In the genomic region with DNA sequence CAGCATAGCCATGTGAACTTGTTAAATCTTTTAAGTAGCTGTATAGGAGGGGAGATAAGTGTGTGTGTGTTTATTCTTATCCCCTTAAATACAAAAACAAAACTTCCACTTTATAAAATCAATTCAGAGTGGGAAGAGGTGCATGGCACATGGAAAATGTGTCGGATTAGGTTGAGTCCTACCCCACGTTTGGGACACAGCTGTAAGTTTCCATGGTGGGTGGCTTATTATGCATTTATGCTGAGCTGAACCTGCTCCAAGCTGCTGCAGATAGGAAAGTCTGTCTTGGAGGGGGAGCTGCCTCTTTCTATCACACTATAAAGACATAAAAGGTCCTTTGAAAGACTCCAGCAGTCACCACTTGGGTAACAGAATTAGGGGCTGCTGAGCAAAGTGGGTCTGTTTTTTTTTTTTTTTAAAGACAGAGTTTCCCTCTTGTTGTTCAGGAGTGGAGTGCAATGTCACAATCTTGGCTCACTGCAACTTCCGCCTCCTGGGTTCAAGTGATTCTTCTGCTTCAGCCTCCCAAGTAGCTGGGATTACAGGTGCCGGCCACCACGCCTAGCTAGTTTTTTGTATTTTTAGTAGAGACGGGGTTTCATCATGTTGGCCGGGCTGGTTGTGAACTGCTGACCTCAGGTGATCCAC, we compare ENCODE assay signal across 10 cellular contexts. TPM values are rescaled to one million over a fixed set of nuclear protein-coding genes. Genes with fewer than 3 reads are reported as not detected.
A peak's percentile ranks its signal among the peaks of the same experiment; 100 is the strongest.
DNase-seq lines count a peak whose midpoint lies in the region; ATAC-seq and TF ChIP-seq lines count a peak whose summit lies in the region.
"Had no signal": no experiment of that assay in that cellular context is flagged by ENCODE, and none has a peak within 500 bp of the region (broad histone marks: within the 10 kb centered on the region; RNA-seq: fewer than 3 reads in every experiment).

No MANE protein-coding gene starts in this region.

- peak overlapping the region in 3 of 5 experiments; percentile 84 to 88 (median 86) for H3K27ac Mint-ChIP-seq in brain

- no peaks in the 10 kb centered on the region for H3K27me3 Mint-ChIP-seq in brain

- H3K9me3 ChIP-seq in lung (ENCODE audit: control insufficient read depth in 2 of 2, insufficient read depth in 1 of 2, low read length in 1 of 2) (no peaks in the 10 kb centered on the region), stomach (no peaks in the 10 kb centered on the region)

- no peak for TF ChIP-seq EP300 in stomach (IDR thresholded peaks at IDR 0.05)

- no peak for ATAC-seq in lung (ENCODE audit: insufficient read depth, low FRiP score)
- ATAC-seq in HG03521 (IDR thresholded peaks at IDR 0.05; ENCODE audit: unreplicated experiment) = no peak

- peaks cover 96% of the 10 kb centered on the region for H3K4me1 Mint-ChIP-seq in brain

- intact Hi-C loops in stomach (cut with DNase I; ENCODE audit: low total_unique reads) = no loop called here

- no peaks in the 10 kb centered on the region for H3K27me3 ChIP-seq in HL-60 (ENCODE audit: insufficient read depth, poor library complexity, severe bottlenecking)
- H3K27me3 ChIP-seq in lung (ENCODE audit: control insufficient read depth, insufficient read depth) = no peaks in the 10 kb centered on the region
- no peaks in the 10 kb centered on the region for H3K27me3 ChIP-seq in stomach

- H3K4me3 ChIP-seq in HL-60 (replicated peaks; ENCODE audit: insufficient read depth, low read length) (no peak overlapping the region), lung (no peak overlapping the region), stomach (peak overlapping the region in 1 of 4 donors; percentile 17)

- H3K27ac ChIP-seq in HL-60 (replicated peaks) = peak overlapping the region; percentile 76
- H3K27ac ChIP-seq in lung (ENCODE audit: low read depth in 1 of 2, low read length in 1 of 2) = peak overlapping the region; percentile 94 to 95
- peak overlapping the region; percentile 55 to 99 (median 96) for H3K27ac ChIP-seq in stomach

- no peak for TF ChIP-seq POLR2A in stomach (IDR thresholded peaks at IDR 0.05)

- DNase-seq in HL-60 (ENCODE audit: low read depth in 1 of 2, low spot score in 1 of 2) = peak in 1 of 2 experiments; percentile 54
- DNase-seq in lung (ENCODE audit: low spot score) = no peak
- DNase-seq in stomach = no peak
- DNase-seq in activated gamma-delta T cell treated with Interleukin-2 at 50 U/mL for 16 hours = no peak
- DNase-seq in NOMO-1 (lab: John Stamatoyannopoulos, UW; ENCODE audit: unreplicated experiment in 2 of 2) = no peak
- DNase-seq in NCI-H524 (lab: John Stamatoyannopoulos, UW) = no peak
- DNase-seq: central memory CD4-positive, alpha-beta T cell; NCI-H1930 had no signal

- H3K4me3 Mint-ChIP-seq in brain = peak overlapping the region in 2 of 5 experiments; percentile 3 to 26

- peaks cover 5% of the 10 kb centered on the region for H3K36me3 Mint-ChIP-seq in brain

- H3K36me3 ChIP-seq in lung (ENCODE audit: control insufficient read depth in 2 of 2, insufficient read depth in 2 of 2, low read length in 2 of 2) (no peaks in the 10 kb centered on the region), stomach (peaks cover 0 to 10% (median 3%) of the 10 kb centered on the region in 4 donors)

- H3K9me3 Mint-ChIP-seq in brain = no peaks in the 10 kb centered on the region

- H3K4me1 ChIP-seq in lung (ENCODE audit: control insufficient read depth in 2 of 2, insufficient read depth in 2 of 2, low read length in 2 of 2) (peaks cover 52 to 65% of the 10 kb centered on the region in 2 donors), stomach (peaks cover 95 to 100% (median 99%) of the 10 kb centered on the region in 4 donors)

- WGBS in lung, 2 donors = 40 to 47% methylated on average over 7 of the region's 7 CpGs
- WGBS in stomach, 5 donors = 66 to 81% (median 75%) methylated on average over 7 of the region's 7 CpGs

- TF ChIP-seq CTCF in HL-60 (IDR thresholded peaks at IDR 0.05; ENCODE audit: insufficient read depth, low read length) = no peak
- no peak for TF ChIP-seq CTCF in brain (conservative IDR thresholded peaks at IDR 0.05)
- TF ChIP-seq CTCF in lung (IDR thresholded peaks at IDR 0.05; ENCODE audit: control extremely low read depth, extremely low read depth) = no peak
- TF ChIP-seq CTCF in stomach (IDR thresholded peaks at IDR 0.05) = no peak

RNA-seq across cellular contexts. Expression of a gene that starts 15.2 kb away (rescaled TPM):
- polyA plus RNA-seq in brain (ENCODE audit: insufficient read depth, low read depth, low replicate concordance) = 379 TPM
- total RNA-seq in lung = 100 to 1,000 TPM; 339 to 552 TPM
- polyA plus RNA-seq in lung = 100 to 1,000 TPM; 229 to 394 TPM
- 100 to 1,000 TPM; 254 to 343 (median 319) TPM for total RNA-seq in stomach
- 10 to 100 TPM; 55.3 to 87.2 (median 75.0) TPM for polyA plus RNA-seq in stomach

RNA-seq across cellular contexts. Expression of a gene that starts 43.6 kb away (rescaled TPM):
- polyA plus RNA-seq in brain (ENCODE audit: insufficient read depth, low read depth, low replicate concordance) (367 TPM), lung (100 to 1,000 TPM; 266 to 344 TPM), stomach (100 to 1,000 TPM; 347 to 495 (median 349) TPM)
- total RNA-seq in lung (100 to 1,000 TPM; 142 to 243 TPM), stomach (100 to 1,000 TPM; 203 to 889 (median 283) TPM)

RNA-seq across cellular contexts. Expression of a gene that starts 44.9 kb away (rescaled TPM):
- polyA plus RNA-seq in brain (ENCODE audit: insufficient read depth, low read depth, low replicate concordance) (1.4 TPM), lung (10 to 100 TPM in 1 of 2 donors, 1 to 10 TPM in 1; 7.0 to 13.1 TPM), stomach (1 to 10 TPM; 4.4 to 5.3 (median 5.0) TPM)
- total RNA-seq in lung (1 to 10 TPM; 4.0 to 9.8 TPM), stomach (10 to 100 TPM in 1 of 5 donors, 1 to 10 TPM in 3, not detected in 1; 1.2 to 12.9 (median 5.2) TPM)
